In genomic region chr12:93050026-93050747, GRCh38 we compare ENCODE assay signal across 10 cellular contexts.
DNase-seq lines count a peak whose midpoint lies in the region; ATAC-seq and TF ChIP-seq lines count a peak whose summit lies in the region.
"Had no signal": no experiment of that assay in that cellular context is flagged by ENCODE, and none has a peak within 500 bp of the region (broad histone marks: within the 10 kb centered on the region; RNA-seq: fewer than 3 reads in every experiment).

No MANE protein-coding gene starts in this region.

- H3K4me3 ChIP-seq in HEK293 (ENCODE audit: low read depth, low read length): no peak overlapping the region
- H3K4me3 ChIP-seq in astrocyte of the cerebellum (ENCODE audit: low read depth, low read length): no peak overlapping the region
- H3K4me3 ChIP-seq in left ventricle myocardium inferior: no peak overlapping the region
- H3K4me3 ChIP-seq: colonic mucosa, transverse colon had no signal

- H3K36me3 ChIP-seq in HEK293 (ENCODE audit: control insufficient read depth in 2 of 2, insufficient read depth in 1 of 2, low read length in 2 of 2): no peaks in the 10 kb centered on the region
- H3K36me3 ChIP-seq in left ventricle myocardium inferior: no peaks in the 10 kb centered on the region
- H3K36me3 ChIP-seq: colonic mucosa, transverse colon had no signal

- CTCF ChIA-PET in HEK293 (lab: Yijun Ruan, JAX): no interaction called here

- DNase-seq in AG08395 (ENCODE audit: low spot score) (peak; percentile 31), astrocyte of the cerebellum (ENCODE audit: low read depth) (peak; percentile 79), left ventricle myocardium inferior (no peak), T-helper 1 cell (no peak), HuH-7 (ENCODE audit: low spot score) (no peak)
- DNase-seq: colonic mucosa, transverse colon had no signal

- POLR2A ChIA-PET in HEK293 (lab: Yijun Ruan, JAX): no interaction called here

- TF ChIP-seq CTCF in HEK293 (tag by site-specific recombination; IDR thresholded peaks at IDR 0.05) (no peak), astrocyte of the cerebellum (IDR thresholded peaks at IDR 0.05; ENCODE audit: low read depth, low read length, missing control alignments) (no peak), left ventricle myocardium inferior (IDR thresholded peaks at IDR 0.05; ENCODE audit: borderline replicate concordance) (no peak)

- no peak overlapping the region for H3K27ac ChIP-seq in HEK293 (ENCODE audit: extremely low read depth, low read depth, low read length)
- peak overlapping the region; percentile 57 for H3K27ac ChIP-seq in left ventricle myocardium inferior (replicated peaks)
- H3K27ac ChIP-seq: colonic mucosa, transverse colon had no signal

- in situ Hi-C loops in astrocyte of the cerebellum (cut with HindIII; ENCODE audit: low sequenced_read_pairs): no loop called here

- H3K27me3 ChIP-seq in left ventricle myocardium inferior (ENCODE audit: low read depth): no peaks in the 10 kb centered on the region
- H3K27me3 ChIP-seq: colonic mucosa, transverse colon had no signal

- H3K4me1 ChIP-seq in HEK293 (ENCODE audit: control insufficient read depth, insufficient read depth, low read length): no peaks in the 10 kb centered on the region; the same call in 1 of the 2 replicates
- H3K4me1 ChIP-seq in left ventricle myocardium inferior: peaks cover 12% of the 10 kb centered on the region
- H3K4me1 ChIP-seq: colonic mucosa, transverse colon had no signal

- ATAC-seq in GM19328 (IDR thresholded peaks at IDR 0.05; ENCODE audit: unreplicated experiment) (no peak), GM18520 (IDR thresholded peaks at IDR 0.05; ENCODE audit: unreplicated experiment) (no peak)

- intact Hi-C loops in left ventricle myocardium inferior (cut with micrococcal nuclease): no loop called here

- no peaks in the 10 kb centered on the region for H3K9me3 ChIP-seq in HEK293 (ENCODE audit: control insufficient read depth, insufficient read depth, low read depth, low read length)
- H3K9me3 ChIP-seq in left ventricle myocardium inferior (replicated peaks): no peaks in the 10 kb centered on the region
- H3K9me3 ChIP-seq: colonic mucosa, transverse colon had no signal

TF ChIP-seq in HEK293, 187 proteins besides CTCF, POLR2A, EP300 and RAD21:
- TF ChIP-seq ZNF350 (tag by site-specific recombination; IDR thresholded peaks at IDR 0.05) (no peak), ZNF391 (tag by site-specific recombination; IDR thresholded peaks at IDR 0.05; ENCODE audit: borderline replicate concordance, low read depth) (no peak), ZNF335 (tag by site-specific recombination; conservative IDR thresholded peaks at IDR 0.05) (0 out of 2 replicates have a peak, but pooled peaks have one; percentile 22), ZBTB17 (tag by site-specific recombination; IDR thresholded peaks at IDR 0.05) (peak; percentile 34; the same call in 1 of the 2 replicates), ZBTB48 (tag by site-specific recombination; IDR thresholded peaks at IDR 0.05) (0 out of 2 replicates have a peak, but pooled peaks have one; percentile 36), ZIC2 (tag by site-specific recombination; IDR thresholded peaks at IDR 0.05) (peak; percentile 24; the same call in 1 of the 2 replicates)

Comparison
In these comparisons a context has a peak if more than half of its experiments do, and no peak if none do; other contexts are left out.
1. DNase-seq: peak in AG08395 (single experiment) and astrocyte of the cerebellum (single experiment); none in left ventricle myocardium inferior (single experiment), T-helper 1 cell (0 of 5) and HuH-7 (single experiment).